13 cellular contexts compared by ENCODE assay signal in genomic region chr12:45517360-45517759, GRCh38.
DNase-seq lines count a peak whose midpoint lies in the region; ATAC-seq and TF ChIP-seq lines count a peak whose summit lies in the region.
"Had no signal": no experiment of that assay in that cellular context is flagged by ENCODE, and none has a peak within 500 bp of the region (broad histone marks: within the 10 kb centered on the region; RNA-seq: fewer than 3 reads in every experiment).

No MANE protein-coding gene starts in this region.

- H3K4me2 ChIP-seq in Loucy (ENCODE audit: low read depth, low read length, poor library complexity, severe bottlenecking), result peak overlapping the region; percentile 87
- H3K4me2 ChIP-seq: GM23338 had no signal

- H3K27ac Mint-ChIP-seq in natural killer cell, result peak overlapping the region; percentile 25 to 93
- peak overlapping the region in 1 of 2 donors; percentile 93 for H3K27ac Mint-ChIP-seq in natural killer cell treated with Interleukin-12 subunit alpha and Interleukin-12 subunit beta and Interleukin-15 and Interleukin-18, amount 100 ng/mL, for 72 hours
- H3K27ac Mint-ChIP-seq in activated CD4-positive, alpha-beta T cell treated with anti-CD3 and anti-CD28 coated beads, Interleukin-2, amount 10 ng/mL, durations not matched to agents 7 days and 5 days, result no peak overlapping the region
- H3K27ac Mint-ChIP-seq: GM23338 had no signal

- no peaks in the 10 kb centered on the region for H3K36me3 ChIP-seq in Loucy (ENCODE audit: insufficient read depth, low read length)
- H3K36me3 ChIP-seq: BE2C had no signal

- DNase-seq in natural killer cell, result no peak
- no peak for DNase-seq in natural killer cell treated with Interleukin-12 subunit alpha and Interleukin-12 subunit beta and Interleukin-15 and Interleukin-18, amount 100 ng/mL, for 72 hours (ENCODE audit: low spot score)
- DNase-seq in activated CD4-positive, alpha-beta T cell treated with anti-CD3 and anti-CD28 coated beads, Interleukin-2, amount 10 ng/mL, durations not matched to agents 7 days and 5 days, result no peak
- no peak for DNase-seq in activated effector memory CD4-positive, alpha-beta T cell treated with Interleukin-2 at 50 U/mL for 16 hours
- no peak for DNase-seq in D341Med (ENCODE audit: low spot score)
- DNase-seq: ACHN; BE2C; C1 segment of cervical spinal cord; CD4-positive, CD25-positive, alpha-beta regulatory T cell; HCEC 1CT had no signal

- H3K36me3 Mint-ChIP-seq in natural killer cell, result peaks cover 6% of the 10 kb centered on the region
- no peaks in the 10 kb centered on the region for H3K36me3 Mint-ChIP-seq in natural killer cell treated with Interleukin-12 subunit alpha and Interleukin-12 subunit beta and Interleukin-15 and Interleukin-18, amount 100 ng/mL, for 72 hours
- H3K36me3 Mint-ChIP-seq in activated CD4-positive, alpha-beta T cell treated with anti-CD3 and anti-CD28 coated beads, Interleukin-2, amount 10 ng/mL, durations not matched to agents 7 days and 5 days (ENCODE audit: low read depth), result no peaks in the 10 kb centered on the region
- H3K36me3 Mint-ChIP-seq: CD4-positive, CD25-positive, alpha-beta regulatory T cell had no signal

- H3K9ac ChIP-seq in Loucy (ENCODE audit: low read depth, low read length, poor library complexity, severe bottlenecking), result peak overlapping the region; percentile 69

- TF ChIP-seq CTCF in natural killer cell (IDR thresholded peaks at IDR 0.05), result no peak
- TF ChIP-seq CTCF in Loucy (conservative IDR thresholded peaks at IDR 0.05; ENCODE audit: low read length), result no peak

- POLR2A ChIA-PET in activated CD4-positive, alpha-beta T cell treated with anti-CD3 and anti-CD28 coated beads, Interleukin-2, amount 10 ng/mL, durations not matched to agents 7 days and 5 days (lab: Charles Lee), result no interaction called here

- CTCF ChIA-PET in activated CD4-positive, alpha-beta T cell treated with anti-CD3 and anti-CD28 coated beads, Interleukin-2, amount 10 ng/mL, durations not matched to agents 7 days and 5 days (lab: Charles Lee), result interaction anchor here (1.2 to 1.5 kb wide), 4 partner anchors 10 to 80 kb away, joined by 3 to 6 read pairs (median 4); no protein-coding TSS in a partner anchor

- intact Hi-C loops in natural killer cell (cut with micrococcal nuclease), result loop anchor here (1.0 kb wide), 1 partner anchor 8 kb away; no protein-coding TSS in a partner anchor

- peaks cover 34% of the 10 kb centered on the region for H3K4me1 ChIP-seq in Loucy (ENCODE audit: insufficient read depth, low read length, poor library complexity, severe bottlenecking)
- H3K4me1 ChIP-seq: BE2C had no signal

- H3K79me2 ChIP-seq in Loucy (ENCODE audit: insufficient read depth, low read length), result no peaks in the 10 kb centered on the region

- no peak overlapping the region for H2AFZ ChIP-seq in Loucy (ENCODE audit: low read length)
- H2AFZ ChIP-seq: GM23338 had no signal

- no peak overlapping the region for H3K4me3 Mint-ChIP-seq in natural killer cell
- no peak overlapping the region for H3K4me3 Mint-ChIP-seq in natural killer cell treated with Interleukin-12 subunit alpha and Interleukin-12 subunit beta and Interleukin-15 and Interleukin-18, amount 100 ng/mL, for 72 hours
- no peak overlapping the region for H3K4me3 Mint-ChIP-seq in activated CD4-positive, alpha-beta T cell treated with anti-CD3 and anti-CD28 coated beads, Interleukin-2, amount 10 ng/mL, durations not matched to agents 7 days and 5 days
- H3K4me3 Mint-ChIP-seq: CD4-positive, CD25-positive, alpha-beta regulatory T cell; GM23338 had no signal

- peaks cover 9% of the 10 kb centered on the region; the same call in 1 of the 2 replicates for H3F3A ChIP-seq in Loucy (ENCODE audit: low read depth)

- ATAC-seq in natural killer cell (no peak), SK-N-SH treated with all-trans-retinoic acid at 6 μM for 48 hours (no peak)
- ATAC-seq in natural killer cell treated with Interleukin-12 subunit alpha and Interleukin-12 subunit beta and Interleukin-15 and Interleukin-18, amount 100 ng/mL, for 72 hours, result no peak
- ATAC-seq: GM23338 had no signal

- peaks cover 13 to 17% of the 10 kb centered on the region in 2 donors for H3K4me1 Mint-ChIP-seq in natural killer cell
- peaks cover 12 to 17% of the 10 kb centered on the region in 2 donors for H3K4me1 Mint-ChIP-seq in natural killer cell treated with Interleukin-12 subunit alpha and Interleukin-12 subunit beta and Interleukin-15 and Interleukin-18, amount 100 ng/mL, for 72 hours (ENCODE audit: low read depth in 2 of 2)
- H3K4me1 Mint-ChIP-seq in activated CD4-positive, alpha-beta T cell treated with anti-CD3 and anti-CD28 coated beads, Interleukin-2, amount 10 ng/mL, durations not matched to agents 7 days and 5 days, result peaks cover 14% of the 10 kb centered on the region

- no peaks in the 10 kb centered on the region for H3K9me3 ChIP-seq in Loucy (ENCODE audit: insufficient read depth, low read depth, low read length)
- H3K9me3 ChIP-seq: BE2C had no signal

- no peaks in the 10 kb centered on the region for H3K9me2 ChIP-seq in Loucy (replicated peaks; ENCODE audit: low read depth, low read length)

- no peak overlapping the region for H3K4me3 ChIP-seq in Loucy (ENCODE audit: low read length, poor library complexity, severe bottlenecking)
- H3K4me3 ChIP-seq: GM23338 had no signal

- no peaks in the 10 kb centered on the region for H3K9me3 Mint-ChIP-seq in natural killer cell
- H3K9me3 Mint-ChIP-seq in natural killer cell treated with Interleukin-12 subunit alpha and Interleukin-12 subunit beta and Interleukin-15 and Interleukin-18, amount 100 ng/mL, for 72 hours, result peaks cover 1% of the 10 kb centered on the region
- H3K9me3 Mint-ChIP-seq in activated CD4-positive, alpha-beta T cell treated with anti-CD3 and anti-CD28 coated beads, Interleukin-2, amount 10 ng/mL, durations not matched to agents 7 days and 5 days, result peaks cover 2% of the 10 kb centered on the region

- H3K27me3 Mint-ChIP-seq in natural killer cell (ENCODE audit: low read depth in 2 of 2), result peaks cover 0 to 2% of the 10 kb centered on the region in 2 donors
- no peaks in the 10 kb centered on the region for H3K27me3 Mint-ChIP-seq in natural killer cell treated with Interleukin-12 subunit alpha and Interleukin-12 subunit beta and Interleukin-15 and Interleukin-18, amount 100 ng/mL, for 72 hours
- no peaks in the 10 kb centered on the region for H3K27me3 Mint-ChIP-seq in activated CD4-positive, alpha-beta T cell treated with anti-CD3 and anti-CD28 coated beads, Interleukin-2, amount 10 ng/mL, durations not matched to agents 7 days and 5 days
- H3K27me3 Mint-ChIP-seq: CD4-positive, CD25-positive, alpha-beta regulatory T cell had no signal

- H4K20me1 ChIP-seq in Loucy (ENCODE audit: insufficient read depth, low read length, poor library complexity, severe bottlenecking), result no peaks in the 10 kb centered on the region

- no peaks in the 10 kb centered on the region for H3K27me3 ChIP-seq in Loucy (ENCODE audit: insufficient read depth, low read length, poor library complexity, severe bottlenecking)
- H3K27me3 ChIP-seq: BE2C had no signal

TF ChIP-seq in SK-N-SH treated with all-trans-retinoic acid at 6 μM for 48 hours, 23 proteins besides CTCF, POLR2A, EP300 and RAD21 (continues in another document):
- TF ChIP-seq ESRRG (CRISPR knock-in tag; IDR thresholded peaks at IDR 0.05), result no peak
- TF ChIP-seq OSR1 (CRISPR knock-in tag; IDR thresholded peaks at IDR 0.05), result no peak
- TF ChIP-seq ARNTL (CRISPR knock-in tag; IDR thresholded peaks at IDR 0.05; ENCODE audit: borderline replicate concordance, low read depth), result no peak
- TF ChIP-seq, protein P1, sequence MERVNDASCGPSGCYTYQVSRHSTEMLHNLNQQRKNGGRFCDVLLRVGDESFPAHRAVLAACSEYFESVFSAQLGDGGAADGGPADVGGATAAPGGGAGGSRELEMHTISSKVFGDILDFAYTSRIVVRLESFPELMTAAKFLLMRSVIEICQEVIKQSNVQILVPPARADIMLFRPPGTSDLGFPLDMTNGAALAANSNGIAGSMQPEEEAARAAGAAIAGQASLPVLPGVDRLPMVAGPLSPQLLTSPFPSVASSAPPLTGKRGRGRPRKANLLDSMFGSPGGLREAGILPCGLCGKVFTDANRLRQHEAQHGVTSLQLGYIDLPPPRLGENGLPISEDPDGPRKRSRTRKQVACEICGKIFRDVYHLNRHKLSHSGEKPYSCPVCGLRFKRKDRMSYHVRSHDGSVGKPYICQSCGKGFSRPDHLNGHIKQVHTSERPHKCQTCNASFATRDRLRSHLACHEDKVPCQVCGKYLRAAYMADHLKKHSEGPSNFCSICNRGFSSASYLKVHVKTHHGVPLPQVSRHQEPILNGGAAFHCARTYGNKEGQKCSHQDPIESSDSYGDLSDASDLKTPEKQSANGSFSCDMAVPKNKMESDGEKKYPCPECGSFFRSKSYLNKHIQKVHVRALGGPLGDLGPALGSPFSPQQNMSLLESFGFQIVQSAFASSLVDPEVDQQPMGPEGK (CRISPR knock-in tag; IDR thresholded peaks at IDR 0.05; ENCODE audit: borderline replicate concordance), result no peak
- no peak for TF ChIP-seq ZFP30 (CRISPR knock-in tag; IDR thresholded peaks at IDR 0.05)
- no peak for TF ChIP-seq TOX (CRISPR knock-in tag; IDR thresholded peaks at IDR 0.05; ENCODE audit: borderline replicate concordance)
- TF ChIP-seq TCF4 (CRISPR knock-in tag; IDR thresholded peaks at IDR 0.05; ENCODE audit: borderline replicate concordance), result peak; percentile 80
- no peak for TF ChIP-seq ZNF8 (CRISPR knock-in tag; IDR thresholded peaks at IDR 0.05)
- no peak for TF ChIP-seq RARB (CRISPR knock-in tag; IDR thresholded peaks at IDR 0.05)
- TF ChIP-seq CSDC2 (CRISPR knock-in tag; IDR thresholded peaks at IDR 0.05), result no peak
